Comparison of ENCODE assay signal across 21 cellular contexts in genomic region chr6:74733830-74734591, GRCh38.
A peak's percentile ranks its signal among the peaks of the same experiment; 100 is the strongest.
DNase-seq lines count a peak whose midpoint lies in the region; ATAC-seq and TF ChIP-seq lines count a peak whose summit lies in the region.
"Had no signal": no experiment of that assay in that cellular context is flagged by ENCODE, and none has a peak within 500 bp of the region (broad histone marks: within the 10 kb centered on the region; RNA-seq: fewer than 3 reads in every experiment).

No MANE protein-coding gene starts in this region.

- H3K9me3 Mint-ChIP-seq in chondrocyte (ENCODE audit: low read depth), result peaks cover 17% of the 10 kb centered on the region
- peaks cover 14% of the 10 kb centered on the region for H3K9me3 Mint-ChIP-seq in mesothelial cell of epicardium

- no peak overlapping the region for H3K4me3 Mint-ChIP-seq in chondrocyte (ENCODE audit: unreplicated experiment)
- no peak overlapping the region for H3K4me3 Mint-ChIP-seq in mesothelial cell of epicardium
- H3K4me3 Mint-ChIP-seq: activated naive CD8-positive, alpha-beta T cell treated with anti-CD3 and anti-CD28 coated beads, Interleukin-2, amount 10 ng/mL, durations not matched to agents 7 days and 5 days had no signal

- H3K27ac Mint-ChIP-seq in chondrocyte (ENCODE audit: unreplicated experiment) (peak overlapping the region; percentile 92), mesothelial cell of epicardium (no peak overlapping the region)
- H3K27ac Mint-ChIP-seq: activated naive CD8-positive, alpha-beta T cell treated with anti-CD3 and anti-CD28 coated beads, Interleukin-2, amount 10 ng/mL, durations not matched to agents 7 days and 5 days had no signal

- TF ChIP-seq CTCF in chondrocyte (IDR thresholded peaks at IDR 0.05), result no peak
- no peak for TF ChIP-seq CTCF in right atrium auricular region (IDR thresholded peaks at IDR 0.05)
- TF ChIP-seq CTCF in tibial artery (IDR thresholded peaks at IDR 0.05), result no peak
- no peak for TF ChIP-seq CTCF in mesothelial cell of epicardium (IDR thresholded peaks at IDR 0.05; ENCODE audit: unreplicated experiment)

- H3K4me1 Mint-ChIP-seq in chondrocyte (ENCODE audit: low read depth) (peaks cover 65% of the 10 kb centered on the region), mesothelial cell of epicardium (no peaks in the 10 kb centered on the region)
- H3K4me1 Mint-ChIP-seq: activated naive CD8-positive, alpha-beta T cell treated with anti-CD3 and anti-CD28 coated beads, Interleukin-2, amount 10 ng/mL, durations not matched to agents 7 days and 5 days had no signal

- H3K27me3 Mint-ChIP-seq in chondrocyte (ENCODE audit: low read depth) (no peaks in the 10 kb centered on the region), mesothelial cell of epicardium (ENCODE audit: low read depth) (peaks cover 1% of the 10 kb centered on the region)
- H3K27me3 Mint-ChIP-seq: activated naive CD8-positive, alpha-beta T cell treated with anti-CD3 and anti-CD28 coated beads, Interleukin-2, amount 10 ng/mL, durations not matched to agents 7 days and 5 days had no signal

- H3K27me3 ChIP-seq in right atrium auricular region (no peaks in the 10 kb centered on the region), tibial artery (no peaks in the 10 kb centered on the region)
- H3K27me3 ChIP-seq: BLaER1 treated with 17β-estradiol and CSF1 and Interleukin-3, amounts not matched to agents 10 nM and 100 nM; testis had no signal

- H3K27ac ChIP-seq in right atrium auricular region (peak overlapping the region; percentile 50 to 66), tibial artery (peak overlapping the region; percentile 35 to 49)
- H3K27ac ChIP-seq: 22Rv1; BLaER1 treated with 17β-estradiol and CSF1 and Interleukin-3, amounts not matched to agents 10 nM and 100 nM; SK-N-MC had no signal

- H3K4me1 ChIP-seq in right atrium auricular region, result no peaks in the 10 kb centered on the region
- peaks cover 0 to 27% (median 0%) of the 10 kb centered on the region in 4 donors for H3K4me1 ChIP-seq in tibial artery
- H3K4me1 ChIP-seq: testis had no signal

- H3K4me3 ChIP-seq in right atrium auricular region (no peak overlapping the region), tibial artery (no peak overlapping the region)
- H3K4me3 ChIP-seq: BLaER1 treated with 17β-estradiol and CSF1 and Interleukin-3, amounts not matched to agents 10 nM and 100 nM; SK-N-MC; testis had no signal

- DNase-seq in NCI-H1417 (lab: John Stamatoyannopoulos, UW) (peak in 2 of 3 experiments; percentile 18 to 26), NCI-H1417 treated with DMSO at 0.1 percent for 48 hours (lab: John Stamatoyannopoulos, UW) (no peak), chondrocyte (ENCODE audit: low spot score) (no peak), right atrium auricular region (ENCODE audit: low spot score) (no peak), tibial artery (no peak), mesothelial cell of epicardium (ENCODE audit: low spot score in 2 of 2, unreplicated experiment in 2 of 2) (no peak)
- DNase-seq in activated naive CD4-positive, alpha-beta T cell (lab: John Stamatoyannopoulos, UW), result no peak
- DNase-seq: activated CD8-positive, alpha-beta memory T cell treated with anti-CD3 and anti-CD28 coated beads for 24 hours; activated naive CD8-positive, alpha-beta T cell treated with anti-CD3 and anti-CD28 coated beads, Interleukin-2, amount 10 ng/mL, durations not matched to agents 7 days and 5 days; central memory CD4-positive, alpha-beta T cell; foreskin melanocyte; left colon; NCI-H1436; NCI-H2227 treated with DMSO at 0.1 percent for 48 hours; occipital lobe; T1000; testis had no signal

- ATAC-seq in HG02678 (IDR thresholded peaks at IDR 0.05; ENCODE audit: unreplicated experiment), result no peak
- ATAC-seq: left colon had no signal

- H3K36me3 ChIP-seq in right atrium auricular region, result no peaks in the 10 kb centered on the region
- no peaks in the 10 kb centered on the region for H3K36me3 ChIP-seq in tibial artery
- H3K36me3 ChIP-seq: BLaER1 treated with 17β-estradiol and CSF1 and Interleukin-3, amounts not matched to agents 10 nM and 100 nM had no signal

- intact Hi-C loops in tibial artery (cut with DNase I; ENCODE audit: low total_unique reads), result no loop called here

- peaks cover 10% of the 10 kb centered on the region for H3K36me3 Mint-ChIP-seq in chondrocyte (ENCODE audit: low read depth)
- no peaks in the 10 kb centered on the region for H3K36me3 Mint-ChIP-seq in mesothelial cell of epicardium
- H3K36me3 Mint-ChIP-seq: activated naive CD8-positive, alpha-beta T cell treated with anti-CD3 and anti-CD28 coated beads, Interleukin-2, amount 10 ng/mL, durations not matched to agents 7 days and 5 days had no signal

- peaks cover 0 to 11% of the 10 kb centered on the region in 2 donors for H3K9me3 ChIP-seq in right atrium auricular region
- no peaks in the 10 kb centered on the region for H3K9me3 ChIP-seq in tibial artery
- H3K9me3 ChIP-seq: testis had no signal

Comparison
In these comparisons a context has a peak if more than half of its experiments do, and no peak if none do; other contexts are left out.
1. DNase-seq: peak in NCI-H1417 (2 of 3); none in NCI-H1417 treated with DMSO at 0.1 percent for 48 hours (single experiment), chondrocyte (single experiment), right atrium auricular region (single experiment), tibial artery (0 of 2), mesothelial cell of epicardium (0 of 2) and activated naive CD4-positive, alpha-beta T cell (0 of 4).